15 cellular contexts compared by ENCODE assay signal in the genomic region with DNA sequence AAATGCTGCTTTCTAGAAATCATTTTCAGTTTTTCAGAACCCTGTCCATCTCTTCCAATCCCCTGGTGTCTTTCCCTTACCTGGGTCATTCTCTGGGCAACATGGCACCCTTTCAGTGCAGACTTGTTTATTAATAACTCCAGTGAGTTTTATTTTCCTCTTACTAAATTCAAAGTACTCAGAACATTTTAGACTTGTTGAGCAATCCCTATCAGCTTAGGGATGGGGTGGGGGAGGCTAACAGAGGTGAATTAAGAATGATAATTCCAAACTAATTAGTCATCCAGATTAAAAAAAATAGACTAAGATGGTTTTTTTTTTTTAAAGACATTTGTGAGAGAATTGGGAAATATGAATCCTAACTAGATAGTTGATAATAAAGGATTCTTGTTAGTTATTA. TPM values are rescaled to one million over a fixed set of nuclear protein-coding genes. Genes with fewer than 3 reads are reported as not detected.
DNase-seq lines count a peak whose midpoint lies in the region; ATAC-seq and TF ChIP-seq lines count a peak whose summit lies in the region.
"Had no signal": no experiment of that assay in that cellular context is flagged by ENCODE, and none has a peak within 500 bp of the region (broad histone marks: within the 10 kb centered on the region; RNA-seq: fewer than 3 reads in every experiment).

No MANE protein-coding gene starts in this region.

- TF ChIP-seq POLR2A in gastroesophageal sphincter (IDR thresholded peaks at IDR 0.05) (no peak), sigmoid colon (IDR thresholded peaks at IDR 0.05) (no peak)

- H3K4me3 ChIP-seq in WI38 (ENCODE audit: low read depth, low read length) = peak overlapping the region; percentile 20
- no peak overlapping the region for H3K4me3 ChIP-seq in gastroesophageal sphincter
- no peak overlapping the region for H3K4me3 ChIP-seq in sigmoid colon
- no peak overlapping the region for H3K4me3 ChIP-seq in H7 (ENCODE audit: insufficient read depth, low read depth, low read length)
- H3K4me3 ChIP-seq: BLaER1, testis had no signal

- peak overlapping the region in 3 of 4 donors; percentile 65 to 80 (median 68) for H3K27ac ChIP-seq in gastroesophageal sphincter
- peak overlapping the region; percentile 46 to 78 (median 56) for H3K27ac ChIP-seq in sigmoid colon
- H3K27ac ChIP-seq: BLaER1 had no signal

- intact Hi-C loops in sigmoid colon (cut with DNase I) = no loop called here

- peaks cover 0 to 17% (median 7%) of the 10 kb centered on the region in 3 donors for H3K4me1 ChIP-seq in gastroesophageal sphincter
- H3K4me1 ChIP-seq in sigmoid colon = peaks cover 0 to 11% (median 0%) of the 10 kb centered on the region in 4 donors

- H3K36me3 ChIP-seq in gastroesophageal sphincter (no peaks in the 10 kb centered on the region), sigmoid colon (no peaks in the 10 kb centered on the region), H7 (replicated peaks; ENCODE audit: control insufficient read depth, insufficient read depth, low read length) (no peaks in the 10 kb centered on the region)
- H3K36me3 ChIP-seq: BLaER1 had no signal

- ATAC-seq in gastroesophageal sphincter (peak; percentile 35), GM18519 (IDR thresholded peaks at IDR 0.05; ENCODE audit: low FRiP score, unreplicated experiment) (no peak)
- ATAC-seq in activated CD4-positive, CD25-positive, alpha-beta regulatory T cell treated with anti-CD3 and anti-CD28 coated beads, Interleukin-2, amount 50 U/mL, for 24 hours = no peak

- no peak for TF ChIP-seq EP300 in gastroesophageal sphincter (IDR thresholded peaks at IDR 0.05)
- no peak for TF ChIP-seq EP300 in sigmoid colon (IDR thresholded peaks at IDR 0.05)

- DNase-seq in EH (ENCODE audit: low read depth) = peak; percentile 71
- DNase-seq in sigmoid colon = no peak
- no peak for DNase-seq in H7
- no peak for DNase-seq in NCI-H748 treated with DMSO at 0.1 percent for 48 hours (lab: John Stamatoyannopoulos, UW)
- DNase-seq: activated B cell treated with CpG ODN at 0.5 μM for 24 hours; activated effector memory CD4-positive, alpha-beta T cell treated with anti-CD3 and anti-CD28 coated beads, Interleukin-2, amount 50 U/mL, for 16 hours; effector CD8-positive, alpha-beta T cell; NCI-H187; testis had no signal

- H3K27me3 ChIP-seq in gastroesophageal sphincter (no peaks in the 10 kb centered on the region), sigmoid colon (no peaks in the 10 kb centered on the region), H7 (ENCODE audit: control insufficient read depth, insufficient read depth, low read length) (no peaks in the 10 kb centered on the region)
- H3K27me3 ChIP-seq: BLaER1, testis had no signal

- no peaks in the 10 kb centered on the region for H3K9me3 ChIP-seq in gastroesophageal sphincter
- no peaks in the 10 kb centered on the region for H3K9me3 ChIP-seq in sigmoid colon
- H3K9me3 ChIP-seq: BLaER1, testis had no signal

- no peak for TF ChIP-seq CTCF in WI38 (IDR thresholded peaks at IDR 0.05; ENCODE audit: low read depth, low read length)
- TF ChIP-seq CTCF in gastroesophageal sphincter (IDR thresholded peaks at IDR 0.05) = no peak
- TF ChIP-seq CTCF in sigmoid colon (IDR thresholded peaks at IDR 0.05) = no peak

RNA-seq across cellular contexts. Expression of gene GPRC5A, which starts 10.7 kb away (rescaled TPM):
- total RNA-seq in gastroesophageal sphincter = 10 to 100 TPM in 1 of 4 donors, 1 to 10 TPM in 3; 1.4 to 21.9 (median 3.0) TPM
- 10 to 100 TPM in 1 of 4 donors, 1 to 10 TPM in 3; 2.1 to 11.4 (median 2.8) TPM for total RNA-seq in sigmoid colon
- polyA plus RNA-seq in sigmoid colon = 10 to 100 TPM; 13.8 to 75.5 (median 30.5) TPM
- total RNA-seq in H7 (2014; rRNA removed; shearing (Covaris generic)) = 0.07 TPM in 1 of 2 replicates, not detected in the other
- total RNA-seq: activated B cell treated with CpG ODN at 0.5 μM for 24 hours, neural crest cell had no signal

RNA-seq across cellular contexts. Expression of gene GPRC5D, which starts 49.9 kb away (rescaled TPM):
- total RNA-seq in gastroesophageal sphincter (not detected), sigmoid colon (not detected)
- under 1 TPM in 1 of 3 donors, not detected in 2; 0.16 TPM for polyA plus RNA-seq in sigmoid colon
- total RNA-seq in H7 (2014; rRNA removed; shearing (Covaris generic)) = 0.31 TPM in 1 of 2 replicates, not detected in the other
- total RNA-seq: neural crest cell had no signal
